Comparison of ENCODE assay signal across 23 cellular contexts in the genomic region with DNA sequence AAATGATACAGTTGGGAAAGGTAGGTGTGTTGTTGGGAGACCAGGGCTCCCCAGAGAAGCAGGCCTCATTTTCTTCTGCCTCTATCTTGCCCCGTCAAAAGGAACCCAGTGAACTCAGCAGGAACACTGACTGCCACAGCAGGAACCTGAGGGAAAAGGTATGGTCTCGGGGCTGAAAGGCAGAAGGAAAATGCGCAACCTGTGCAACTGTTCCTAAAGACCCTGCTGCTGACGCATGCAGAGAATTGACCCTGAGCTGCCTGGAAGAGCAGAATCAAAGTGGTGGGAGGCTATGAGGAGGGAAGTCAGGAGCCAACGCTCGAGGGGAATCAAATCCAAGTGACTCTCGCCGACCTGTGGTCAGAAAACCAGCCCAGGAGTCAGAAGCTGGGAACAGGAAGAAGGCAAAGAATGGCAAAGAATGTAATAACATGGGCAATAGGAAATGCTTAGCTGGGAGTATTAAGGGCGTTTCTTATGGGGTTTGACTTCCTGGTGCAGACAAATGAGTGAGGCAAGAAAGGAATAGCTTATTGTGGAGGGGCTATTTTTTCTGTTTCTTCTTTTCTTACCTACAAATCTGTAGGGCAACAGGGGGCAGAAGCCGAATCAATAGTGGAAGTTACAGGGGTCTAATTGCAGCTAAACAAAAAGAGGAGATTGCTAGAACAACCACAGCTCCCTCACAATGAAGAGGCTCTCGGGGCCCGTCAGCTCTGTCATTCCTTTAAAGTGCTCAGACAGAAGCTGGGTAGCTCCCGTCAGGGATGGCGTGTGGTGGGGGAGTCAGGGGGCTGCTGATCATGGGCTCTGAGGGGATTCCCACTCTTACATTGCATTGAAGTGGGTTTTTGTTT.
DNase-seq lines count a peak whose midpoint lies in the region; ATAC-seq, FAIRE-seq and TF ChIP-seq lines count a peak whose summit lies in the region.
"Had no signal": no experiment of that assay in that cellular context is flagged by ENCODE, and none has a peak within 500 bp of the region (broad histone marks: within the 10 kb centered on the region; RNA-seq: fewer than 3 reads in every experiment).

No MANE protein-coding gene starts in this region.

- H3K27ac ChIP-seq in H1 (ENCODE audit: low read depth, low read length) = no peak overlapping the region; the same call in 1 of the 2 replicates
- H3K27ac ChIP-seq in upper lobe of right lung = no peak overlapping the region
- H3K27ac ChIP-seq: A549, cardiac muscle cell, gastrocnemius medialis, Peyer's patch, testis had no signal

- peak overlapping the region; percentile 93 for H2AK5ac ChIP-seq in H1 (ENCODE audit: low read depth, low read length)

- no peak overlapping the region for H3K23ac ChIP-seq in H1 (ENCODE audit: insufficient read length)

- TF ChIP-seq EP300 in H1 (IDR thresholded peaks at IDR 0.05; ENCODE audit: borderline replicate concordance in 1 of 2, low read depth in 2 of 2, low read length in 2 of 2) = no peak

- H2AFZ ChIP-seq in H1 (ENCODE audit: low read length) = no peak overlapping the region; the same call in none of the 2 replicates

- peak overlapping the region in 1 of 4 experiments; percentile 2; a peak in 1 of 8 replicates for H3K4me3 ChIP-seq in H1 (ENCODE audit: extremely low read depth in 1 of 4, insufficient read depth in 2 of 4, low read depth in 3 of 4, low read length in 4 of 4)
- H3K4me3 ChIP-seq in upper lobe of right lung = no peak overlapping the region
- H3K4me3 ChIP-seq: A549, cardiac muscle cell, gastrocnemius medialis, Peyer's patch, testis had no signal

- no peak overlapping the region for H3K56ac ChIP-seq in H1 (replicated peaks; ENCODE audit: insufficient read length, low read depth, low read length)

- TF ChIP-seq CTCF in natural killer cell (IDR thresholded peaks at IDR 0.05) (no peak), H1 (IDR thresholded peaks at IDR 0.05; ENCODE audit: control extremely low read depth in 1 of 3, insufficient read depth in 1 of 3, low read depth in 1 of 3, low read length in 3 of 3) (no peak), upper lobe of right lung (IDR thresholded peaks at IDR 0.05) (no peak)

- no peak overlapping the region for H3K4ac ChIP-seq in H1 (replicated peaks; ENCODE audit: insufficient read length, low read depth, low read length)

- no peak overlapping the region for H3K27ac Mint-ChIP-seq in natural killer cell treated with Interleukin-12 subunit alpha and Interleukin-12 subunit beta and Interleukin-15 and Interleukin-18, amount 100 ng/mL, for 72 hours
- H3K27ac Mint-ChIP-seq in natural killer cell = no peak overlapping the region
- H3K27ac Mint-ChIP-seq: activated B cell treated with CpG ODN at 0.5 μM for 24 hours; activated CD4-positive, alpha-beta memory T cell treated with anti-CD3 and anti-CD28 coated beads for 36 hours; dendritic cell treated with granulocyte-macrophage colony-stimulating factor and Interleukin-4, amounts not matched to agents 40 ng/mL and 50 ng/mL, for 4 days; stimulated activated effector memory CD8-positive, alpha-beta T cell treated with anti-CD3 and anti-CD28 coated beads, Interleukin-12 subunit alpha, Interleukin-12 subunit beta, amount 100 ng/mL, for 72 hours had no signal

- H3K4me1 Mint-ChIP-seq in natural killer cell treated with Interleukin-12 subunit alpha and Interleukin-12 subunit beta and Interleukin-15 and Interleukin-18, amount 100 ng/mL, for 72 hours (ENCODE audit: low read depth in 2 of 2) = no peaks in the 10 kb centered on the region
- H3K4me1 Mint-ChIP-seq in natural killer cell = no peaks in the 10 kb centered on the region
- H3K4me1 Mint-ChIP-seq: activated B cell treated with CpG ODN at 0.5 μM for 24 hours; stimulated activated effector memory CD8-positive, alpha-beta T cell treated with anti-CD3 and anti-CD28 coated beads, Interleukin-12 subunit alpha, Interleukin-12 subunit beta, amount 100 ng/mL, for 72 hours had no signal

- no peaks in the 10 kb centered on the region; the same call in 1 of the 2 replicates for H3K79me1 ChIP-seq in H1 (ENCODE audit: low read depth, low read length)

- peak; percentile 15 for DNase-seq in natural killer cell treated with Interleukin-12 subunit alpha and Interleukin-12 subunit beta and Interleukin-15 and Interleukin-18, amount 100 ng/mL, for 72 hours (ENCODE audit: low spot score)
- DNase-seq in natural killer cell (no peak), H1 (ENCODE audit: low read depth in 1 of 2, low spot score in 2 of 2) (no peak), left colon (no peak), upper lobe of right lung (peak; percentile 21)
- no peak for DNase-seq in stimulated activated CD4-positive, alpha-beta T cell treated with anti-CD3 and anti-CD28 coated beads, Interleukin-4, amount 100 ng/mL, for 1 hour
- no peak for DNase-seq in activated naive CD4-positive, alpha-beta T cell treated with Interleukin-2 at 50 U/mL for 16 hours
- DNase-seq: activated B cell treated with CpG ODN at 0.5 μM for 24 hours; activated CD4-positive, alpha-beta memory T cell treated with anti-CD3 and anti-CD28 coated beads for 36 hours; activated T-cell treated with anti-CD3 and anti-CD28 coated beads for 4 hours; BE2C; gastrocnemius medialis; NCI-H2081; T-helper 2 cell; testis had no signal

- 54% methylated on average over 14 of the region's 14 CpGs; no CpG with 5 or more reads in 1 of the 2 experiments for WGBS in H1 (ENCODE audit: extremely low coverage in 1 of 2, insufficient coverage in 1 of 2, insufficient read length in 1 of 2, insufficient replicate concordance in 2 of 2, low coverage in 1 of 2, low lambda C conversion rate in 2 of 2, missing lambda C conversion rate in 1 of 2), 2 experiments

- TF ChIP-seq POLR2A in H1 (IDR thresholded peaks at IDR 0.05; ENCODE audit: control extremely low read depth in 1 of 2, low read depth in 2 of 2, low read length in 2 of 2) = no peak

- H2BK20ac ChIP-seq in H1 (ENCODE audit: low read length) = peak overlapping the region; percentile 49; the same call in 1 of the 2 replicates

- H3K9ac ChIP-seq in H1 (replicated peaks in 1 of 4; ENCODE audit: extremely low read depth in 1 of 4, low read depth in 3 of 4, low read length in 3 of 4) = no peak overlapping the region; a peak in 2 of 7 replicates

- no peak for TF ChIP-seq RAD21 in H1 (IDR thresholded peaks at IDR 0.05 in 1 of 2, conservative IDR thresholded peaks at IDR 0.05 in 1 of 2; ENCODE audit: low read depth in 2 of 2, low read length in 2 of 2)

- peak overlapping the region; percentile 55; the same call in 1 of the 2 replicates for H2BK5ac ChIP-seq in H1 (ENCODE audit: low read depth, low read length)

- peaks cover 19 to 21% of the 10 kb centered on the region in 2 donors for H3K27me3 Mint-ChIP-seq in natural killer cell treated with Interleukin-12 subunit alpha and Interleukin-12 subunit beta and Interleukin-15 and Interleukin-18, amount 100 ng/mL, for 72 hours
- peaks cover 17 to 29% of the 10 kb centered on the region in 2 donors for H3K27me3 Mint-ChIP-seq in natural killer cell (ENCODE audit: low read depth in 2 of 2)

- no peak overlapping the region for H3K4me3 Mint-ChIP-seq in natural killer cell treated with Interleukin-12 subunit alpha and Interleukin-12 subunit beta and Interleukin-15 and Interleukin-18, amount 100 ng/mL, for 72 hours
- no peak overlapping the region for H3K4me3 Mint-ChIP-seq in natural killer cell
- H3K4me3 Mint-ChIP-seq: activated B cell treated with CpG ODN at 0.5 μM for 24 hours; activated CD4-positive, alpha-beta memory T cell treated with anti-CD3 and anti-CD28 coated beads for 36 hours; dendritic cell treated with granulocyte-macrophage colony-stimulating factor and Interleukin-4, amounts not matched to agents 40 ng/mL and 50 ng/mL, for 4 days; stimulated activated effector memory CD8-positive, alpha-beta T cell treated with anti-CD3 and anti-CD28 coated beads, Interleukin-12 subunit alpha, Interleukin-12 subunit beta, amount 100 ng/mL, for 72 hours had no signal

- no peaks in the 10 kb centered on the region for H3K79me2 ChIP-seq in H1 (ENCODE audit: control insufficient read depth in 1 of 2, insufficient read depth in 2 of 2, low read length in 2 of 2)

- no peaks in the 10 kb centered on the region; the same call in 1 of the 2 replicates for H3K23me2 ChIP-seq in H1 (ENCODE audit: low read depth, low read length)

- no peak overlapping the region for H4K8ac ChIP-seq in H1 (ENCODE audit: extremely low read depth, insufficient read depth, low read length)

- intact Hi-C loops in natural killer cell (cut with micrococcal nuclease) = no loop called here
- intact Hi-C loops in left colon (cut with DNase I, micrococcal nuclease) = no loop called here
- intact Hi-C loops in upper lobe of right lung (cut with DNase I) = no loop called here

- no peak overlapping the region for H3K14ac ChIP-seq in H1 (ENCODE audit: insufficient read length)

- H3K4me2 ChIP-seq in H1 (ENCODE audit: insufficient read depth in 1 of 2, low read depth in 2 of 2, low read length in 2 of 2) = peak overlapping the region in 1 of 2 experiments; percentile 20; a peak in 2 of 4 replicates
- H3K4me2 ChIP-seq: A549 had no signal

- peak overlapping the region; percentile 23 for H2BK120ac ChIP-seq in H1 (replicated peaks; ENCODE audit: low read depth, low read length)

- H3K36me3 Mint-ChIP-seq in natural killer cell treated with Interleukin-12 subunit alpha and Interleukin-12 subunit beta and Interleukin-15 and Interleukin-18, amount 100 ng/mL, for 72 hours = peaks cover 6% of the 10 kb centered on the region
- H3K36me3 Mint-ChIP-seq in natural killer cell = no peaks in the 10 kb centered on the region
- H3K36me3 Mint-ChIP-seq: stimulated activated effector memory CD8-positive, alpha-beta T cell treated with anti-CD3 and anti-CD28 coated beads, Interleukin-12 subunit alpha, Interleukin-12 subunit beta, amount 100 ng/mL, for 72 hours had no signal

- H3K4me1 ChIP-seq in H1 (replicated peaks in 1 of 4; ENCODE audit: control insufficient read depth in 3 of 4, insufficient read depth in 4 of 4, low read length in 3 of 4) (peaks cover 3 to 17% (median 12%) of the 10 kb centered on the region in 4 experiments; a peak in 6 of 7 replicates), upper lobe of right lung (peaks cover 10% of the 10 kb centered on the region)
- H3K4me1 ChIP-seq: BE2C, Peyer's patch, testis had no signal

- H2BK15ac ChIP-seq in H1 (ENCODE audit: low read length) = 0 out of 2 replicates have a peak overlapping the region, but pooled peaks have one; percentile 72

- H3K36me3 ChIP-seq in H1 (ENCODE audit: control insufficient read depth in 2 of 4, insufficient read depth in 4 of 4, low read length in 3 of 4) (no peaks in the 10 kb centered on the region), upper lobe of right lung (no peaks in the 10 kb centered on the region)
- H3K36me3 ChIP-seq: BE2C, cardiac muscle cell, gastrocnemius medialis, Peyer's patch had no signal

- no peak for FAIRE-seq in H1 (lab: Jason Lieb, UNC)
- FAIRE-seq: A549, D721Med had no signal

- H3K9me3 Mint-ChIP-seq in natural killer cell treated with Interleukin-12 subunit alpha and Interleukin-12 subunit beta and Interleukin-15 and Interleukin-18, amount 100 ng/mL, for 72 hours = peaks cover 8% of the 10 kb centered on the region
- peaks cover 3% of the 10 kb centered on the region in 2 donors for H3K9me3 Mint-ChIP-seq in natural killer cell

- no peak for ATAC-seq in natural killer cell treated with Interleukin-12 subunit alpha and Interleukin-12 subunit beta and Interleukin-15 and Interleukin-18, amount 100 ng/mL, for 72 hours
- no peak for ATAC-seq in natural killer cell
- ATAC-seq in left colon = peak; percentile 97
- no peak for ATAC-seq in upper lobe of right lung
- ATAC-seq in GM18867 (IDR thresholded peaks at IDR 0.05; ENCODE audit: unreplicated experiment) = no peak
- ATAC-seq: A549; gastrocnemius medialis; left lobe of liver; stimulated activated effector memory CD8-positive, alpha-beta T cell treated with anti-CD3 and anti-CD28 coated beads, Interleukin-12 subunit alpha, Interleukin-12 subunit beta, amount 100 ng/mL, for 72 hours had no signal

- H3K27me3 ChIP-seq in H1 (replicated peaks in 1 of 4; ENCODE audit: control insufficient read depth in 3 of 4, extremely low read depth in 1 of 4, insufficient read depth in 3 of 4, low read length in 3 of 4) (no peaks in the 10 kb centered on the region), upper lobe of right lung (no peaks in the 10 kb centered on the region)
- H3K27me3 ChIP-seq: BE2C, cardiac muscle cell, gastrocnemius medialis, Peyer's patch, testis had no signal

- no peak overlapping the region for H4K91ac ChIP-seq in H1 (replicated peaks; ENCODE audit: insufficient read length, low read length)

- H4K20me1 ChIP-seq in H1 (replicated peaks in 1 of 2; ENCODE audit: control insufficient read depth in 1 of 2, insufficient read depth in 2 of 2, low read length in 2 of 2) = no peaks in the 10 kb centered on the region

- CTCF ChIA-PET in H1 (lab: Charles Lee; ENCODE audit: partially characterized antibody) = interaction anchor here (0.7 to 1.7 kb wide), 6 partner anchors 39 to 236 kb away, joined by 3 to 4 read pairs (median 3); no protein-coding TSS in a partner anchor

- H2BK12ac ChIP-seq in H1 (ENCODE audit: low read depth, low read length) = peak overlapping the region; percentile 92; the same call in 1 of the 2 replicates

- peak overlapping the region; percentile 25 for H3K18ac ChIP-seq in H1 (ENCODE audit: extremely low read depth, low read length)

- no peak overlapping the region for H4K5ac ChIP-seq in H1 (ENCODE audit: insufficient read length, low read depth, low read length)

- H3K9me3 ChIP-seq in H1 (ENCODE audit: insufficient read depth in 2 of 2, low read depth in 1 of 2, low read length in 1 of 2) = peaks cover 23 to 25% of the 10 kb centered on the region in 2 experiments
- H3K9me3 ChIP-seq in upper lobe of right lung = no peaks in the 10 kb centered on the region
- H3K9me3 ChIP-seq: gastrocnemius medialis, testis had no signal

- POLR2A ChIA-PET in H1 (lab: Charles Lee; ENCODE audit: partially characterized antibody) = interaction anchor here (0.8 to 1.1 kb wide), 2 partner anchors 14 to 16 kb away, joined by 3 to 5 read pairs; no protein-coding TSS in a partner anchor

Comparison
In these comparisons a context has a peak if more than half of its experiments do, and no peak if none do; other contexts are left out.
1. DNase-seq: peak in natural killer cell treated with Interleukin-12 subunit alpha and Interleukin-12 subunit beta and Interleukin-15 and Interleukin-18, amount 100 ng/mL, for 72 hours (single experiment) and upper lobe of right lung (single experiment); none in natural killer cell (single experiment), H1 (0 of 2), left colon (0 of 2), stimulated activated CD4-positive, alpha-beta T cell treated with anti-CD3 and anti-CD28 coated beads, Interleukin-4, amount 100 ng/mL, for 1 hour (single experiment) and activated naive CD4-positive, alpha-beta T cell treated with Interleukin-2 at 50 U/mL for 16 hours (single experiment).